8 cellular contexts compared by ENCODE assay signal in the genomic region with DNA sequence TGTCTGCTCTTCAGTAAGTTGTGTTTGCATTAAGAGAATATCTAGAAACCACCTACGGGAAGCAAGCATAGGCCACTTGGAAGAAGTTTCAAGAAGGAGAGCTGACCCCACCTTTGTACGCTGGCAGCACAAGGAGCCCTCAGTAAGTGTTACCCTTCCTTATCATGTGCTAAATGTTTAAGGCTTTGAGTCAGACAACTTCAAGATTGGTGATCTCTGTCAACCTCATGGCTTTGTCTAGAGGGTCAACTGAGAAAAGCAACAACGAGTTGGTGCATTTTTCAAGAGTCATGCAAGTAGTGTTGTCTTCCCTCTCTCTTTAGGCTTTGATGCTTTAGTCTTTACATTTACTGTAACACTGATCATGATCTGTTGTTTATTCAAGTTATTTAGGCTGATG. TPM values are rescaled to one million over a fixed set of nuclear protein-coding genes. Genes with fewer than 3 reads are reported as not detected.
"Had no signal": no experiment of that assay in that cellular context is flagged by ENCODE, and none has a peak within 500 bp of the region (broad histone marks: within the 10 kb centered on the region; RNA-seq: fewer than 3 reads in every experiment).

No MANE protein-coding gene starts in this region.

- H3K27ac ChIP-seq: GM23248 had no signal

- H3K9me3 Mint-ChIP-seq: H9 had no signal

- H3K4me3 ChIP-seq: GM23248, HAP-1 had no signal

- H3K4me1 ChIP-seq: HAP-1 had no signal

- H3K9ac ChIP-seq: GM23248 had no signal

- H3K9me3 ChIP-seq: HAP-1 had no signal

- DNase-seq: GM23248, GOT3, H7, H9, HCEC 1CT, HFFc6 had no signal

- ATAC-seq: HCT116 had no signal

- H3K36me3 ChIP-seq: HAP-1 had no signal

- H3K27ac Mint-ChIP-seq: H9, HFFc6 had no signal

- H3K4me3 Mint-ChIP-seq: H9, HFFc6 had no signal

- H3K4me1 Mint-ChIP-seq: H9 had no signal

- H2AFZ ChIP-seq: GM23248 had no signal

RNA-seq across cellular contexts. Expression of a gene that starts 53.2 kb away (rescaled TPM):
- total RNA-seq: HFFc6 had no signal
